ENCODE assay signal across 14 cellular contexts in genomic region chr11:45383229-45383628, GRCh38.
A peak's percentile ranks its signal among the peaks of the same experiment; 100 is the strongest.
DNase-seq lines count a peak whose midpoint lies in the region; ATAC-seq and TF ChIP-seq lines count a peak whose summit lies in the region.
"Had no signal": no experiment of that assay in that cellular context is flagged by ENCODE, and none has a peak within 500 bp of the region (broad histone marks: within the 10 kb centered on the region; RNA-seq: fewer than 3 reads in every experiment).

No MANE protein-coding gene starts in this region.

- no peak overlapping the region for H3K4me3 ChIP-seq in breast epithelium
- no peak overlapping the region for H3K4me3 ChIP-seq in uterus
- H3K4me3 ChIP-seq: body of pancreas, SK-N-MC, tibial artery had no signal

- no peak overlapping the region for H3K4me3 Mint-ChIP-seq in MCF 10A (ENCODE audit: unreplicated experiment)
- H3K4me3 Mint-ChIP-seq in chondrocyte (ENCODE audit: unreplicated experiment) = no peak overlapping the region
- H3K4me3 Mint-ChIP-seq in stimulated activated naive B cell treated with anti-CD40 and anti-IgM and Interleukin-4, amounts not matched to agents 10 μg/mL and 1 μg/mL and 100 μg/mL, for 72 hours = no peak overlapping the region
- H3K4me3 Mint-ChIP-seq: B cell had no signal

- TF ChIP-seq POLR2A in breast epithelium (IDR thresholded peaks at IDR 0.05) (no peak), uterus (IDR thresholded peaks at IDR 0.05) (no peak)

- H3K9me3 Mint-ChIP-seq in MCF 10A (ENCODE audit: unreplicated experiment) (no peaks in the 10 kb centered on the region), chondrocyte (ENCODE audit: low read depth) (peaks cover 2% of the 10 kb centered on the region)
- no peaks in the 10 kb centered on the region for H3K9me3 Mint-ChIP-seq in stimulated activated naive B cell treated with anti-CD40 and anti-IgM and Interleukin-4, amounts not matched to agents 10 μg/mL and 1 μg/mL and 100 μg/mL, for 72 hours

- intact Hi-C loops in MCF 10A (cut with micrococcal nuclease) = no loop called here
- intact Hi-C loops in breast epithelium (cut with DNase I; ENCODE audit: low total_unique reads) = no loop called here
- intact Hi-C loops in uterus (cut with DNase I; ENCODE audit: low total_unique reads) = no loop called here

- no peak overlapping the region for H3K27ac Mint-ChIP-seq in MCF 10A (ENCODE audit: low read depth, unreplicated experiment)
- H3K27ac Mint-ChIP-seq in chondrocyte (ENCODE audit: unreplicated experiment) = peak overlapping the region; percentile 49
- H3K27ac Mint-ChIP-seq in stimulated activated naive B cell treated with anti-CD40 and anti-IgM and Interleukin-4, amounts not matched to agents 10 μg/mL and 1 μg/mL and 100 μg/mL, for 72 hours = no peak overlapping the region
- H3K27ac Mint-ChIP-seq: B cell had no signal

- POLR2A ChIA-PET in MCF 10A (lab: Yijun Ruan, JAX) = no interaction called here

- H3K36me3 Mint-ChIP-seq in MCF 10A (ENCODE audit: insufficient read depth, unreplicated experiment) (no peaks in the 10 kb centered on the region), chondrocyte (ENCODE audit: low read depth) (no peaks in the 10 kb centered on the region)
- H3K36me3 Mint-ChIP-seq in stimulated activated naive B cell treated with anti-CD40 and anti-IgM and Interleukin-4, amounts not matched to agents 10 μg/mL and 1 μg/mL and 100 μg/mL, for 72 hours = no peaks in the 10 kb centered on the region

- BruUV-seq in MCF 10A (replicated peaks; lab: Mats Ljungman, UMichigan) = no TSS peak

- CTCF ChIA-PET in MCF 10A (lab: Yijun Ruan, JAX) = interaction anchor here (1.1 to 2.9 kb wide), 3 partner anchors 8 to 12 kb away, joined by 3 to 12 read pairs (median 3); no protein-coding TSS in a partner anchor

- H3K36me3 ChIP-seq in breast epithelium (no peaks in the 10 kb centered on the region), uterus (no peaks in the 10 kb centered on the region)
- H3K36me3 ChIP-seq: neutrophil, tibial artery had no signal

- no peaks in the 10 kb centered on the region for H3K4me1 Mint-ChIP-seq in MCF 10A (ENCODE audit: insufficient read depth, unreplicated experiment)
- peaks cover 15% of the 10 kb centered on the region for H3K4me1 Mint-ChIP-seq in chondrocyte (ENCODE audit: low read depth)
- peaks cover 4 to 10% of the 10 kb centered on the region in 2 donors for H3K4me1 Mint-ChIP-seq in stimulated activated naive B cell treated with anti-CD40 and anti-IgM and Interleukin-4, amounts not matched to agents 10 μg/mL and 1 μg/mL and 100 μg/mL, for 72 hours
- H3K4me1 Mint-ChIP-seq: B cell had no signal

- H3K27me3 Mint-ChIP-seq in MCF 10A (ENCODE audit: insufficient read depth, unreplicated experiment) = peaks cover 54% of the 10 kb centered on the region
- H3K27me3 Mint-ChIP-seq in chondrocyte (ENCODE audit: low read depth) = peaks cover 30% of the 10 kb centered on the region
- H3K27me3 Mint-ChIP-seq in stimulated activated naive B cell treated with anti-CD40 and anti-IgM and Interleukin-4, amounts not matched to agents 10 μg/mL and 1 μg/mL and 100 μg/mL, for 72 hours = peaks cover 46 to 68% of the 10 kb centered on the region in 2 donors

- ATAC-seq in stimulated activated naive B cell treated with anti-CD40 and anti-IgM and Interleukin-4, amounts not matched to agents 10 μg/mL and 1 μg/mL and 100 μg/mL, for 72 hours (replicated peaks) = peak; percentile 54 to 57
- no peak for ATAC-seq in HG02973 (IDR thresholded peaks at IDR 0.05; ENCODE audit: unreplicated experiment)
- ATAC-seq: body of pancreas had no signal

- H3K9me3 ChIP-seq in breast epithelium (no peaks in the 10 kb centered on the region), uterus (no peaks in the 10 kb centered on the region)
- H3K9me3 ChIP-seq: body of pancreas, neutrophil, tibial artery had no signal

- peaks cover 0 to 9% of the 10 kb centered on the region in 2 donors for H3K27me3 ChIP-seq in breast epithelium
- no peaks in the 10 kb centered on the region for H3K27me3 ChIP-seq in uterus
- H3K27me3 ChIP-seq: body of pancreas had no signal

- H3K4me1 ChIP-seq in breast epithelium = no peaks in the 10 kb centered on the region
- H3K4me1 ChIP-seq in uterus = no peaks in the 10 kb centered on the region
- H3K4me1 ChIP-seq: body of pancreas had no signal

- H3K27ac ChIP-seq in breast epithelium (no peak overlapping the region), uterus (no peak overlapping the region)
- H3K27ac ChIP-seq: body of pancreas, neutrophil, SK-N-MC, tibial artery had no signal

- DNase-seq in MCF 10A (ENCODE audit: unreplicated experiment) (peak; percentile 26), breast epithelium (ENCODE audit: low spot score in 2 of 2) (no peak), NCI-H226 (peak; percentile 35), chondrocyte (ENCODE audit: low spot score) (peak; percentile 27), 8988T (no peak), uterus (no peak)
- DNase-seq in stimulated activated naive B cell treated with anti-CD40 and anti-IgM and Interleukin-4, amounts not matched to agents 10 μg/mL and 1 μg/mL and 100 μg/mL, for 72 hours = no peak
- DNase-seq: NCI-H2171, tibial artery had no signal

- TF ChIP-seq CTCF in MCF 10A (IDR thresholded peaks at IDR 0.05; ENCODE audit: unreplicated experiment) = no peak
- TF ChIP-seq CTCF in breast epithelium (IDR thresholded peaks at IDR 0.05) = no peak
- TF ChIP-seq CTCF in chondrocyte (IDR thresholded peaks at IDR 0.05) = no peak
- TF ChIP-seq CTCF in uterus (IDR thresholded peaks at IDR 0.05) = no peak

Comparison
In these comparisons a context has a peak if more than half of its experiments do, and no peak if none do; other contexts are left out.
1. DNase-seq: peak in MCF 10A (single experiment), NCI-H226 (single experiment) and chondrocyte (single experiment); none in breast epithelium (0 of 2), stimulated activated naive B cell treated with anti-CD40 and anti-IgM and Interleukin-4, amounts not matched to agents 10 μg/mL and 1 μg/mL and 100 μg/mL, for 72 hours (single experiment), 8988T (single experiment) and uterus (0 of 2).